ENCODE assay signal across 18 cellular contexts in the genomic region with DNA sequence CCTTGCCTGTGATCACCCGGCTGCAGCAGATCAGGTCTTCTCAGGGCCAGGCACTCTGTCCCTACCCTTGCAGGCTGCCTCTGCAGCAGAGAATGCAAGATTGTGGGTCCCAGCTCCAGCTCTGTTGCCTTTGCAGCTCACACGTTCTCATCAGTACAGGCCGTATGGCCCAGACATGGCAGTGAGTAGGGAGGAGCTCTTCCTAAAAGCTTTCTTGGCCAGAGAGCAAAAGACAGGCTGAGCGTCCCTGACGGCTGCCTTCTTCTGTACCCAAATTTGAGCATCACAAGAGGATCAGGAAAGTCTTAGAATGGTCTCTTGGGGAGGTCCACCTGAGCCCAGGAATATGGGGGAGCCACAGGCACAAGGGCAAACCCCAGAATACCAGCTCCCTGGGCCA.
A peak's percentile ranks its signal among the peaks of the same experiment; 100 is the strongest.
DNase-seq lines count a peak whose midpoint lies in the region; ATAC-seq and TF ChIP-seq lines count a peak whose summit lies in the region.
"Had no signal": no experiment of that assay in that cellular context is flagged by ENCODE, and none has a peak within 500 bp of the region (broad histone marks: within the 10 kb centered on the region; RNA-seq: fewer than 3 reads in every experiment).

No MANE protein-coding gene starts in this region.

- H3K9me3 ChIP-seq in ovary (no peaks in the 10 kb centered on the region), upper lobe of right lung (no peaks in the 10 kb centered on the region)
- H3K9me3 ChIP-seq: right lobe of liver had no signal

- intact Hi-C loops in dorsolateral prefrontal cortex (cut with DNase I): no loop called here
- intact Hi-C loops in ovary (cut with DNase I): no loop called here
- intact Hi-C loops in upper lobe of right lung (cut with DNase I): no loop called here

- no peak for TF ChIP-seq EP300 in ovary (IDR thresholded peaks at IDR 0.05)

- in situ Hi-C loops in brain microvascular endothelial cell (cut with HindIII; ENCODE audit: low pct_ligation_motif_present, low sequenced_read_pairs): no loop called here

- no peak overlapping the region for H3K4me3 ChIP-seq in dorsolateral prefrontal cortex
- H3K4me3 ChIP-seq in ovary: no peak overlapping the region
- no peak overlapping the region for H3K4me3 ChIP-seq in upper lobe of right lung
- H3K4me3 ChIP-seq in brain microvascular endothelial cell (ENCODE audit: low read depth, low read length): no peak overlapping the region
- H3K4me3 ChIP-seq: right lobe of liver had no signal

- WGBS in ovary, 3 donors: 18 to 21% (median 18%) methylated on average over 5 of the region's 5 CpGs

- H3K27ac ChIP-seq in dorsolateral prefrontal cortex: peak overlapping the region in 47 of 59 donors; percentile 2 to 81 (median 57)
- H3K27ac ChIP-seq in ovary: peak overlapping the region; percentile 33 to 77
- H3K27ac ChIP-seq in upper lobe of right lung: peak overlapping the region; percentile 55
- H3K27ac ChIP-seq in brain microvascular endothelial cell: no peak overlapping the region
- H3K27ac ChIP-seq: epithelial cell of prostate, right lobe of liver had no signal

- no peak for ATAC-seq in upper lobe of right lung
- ATAC-seq: CD8-positive, alpha-beta T cell; naive thymus-derived CD4-positive, alpha-beta T cell; right lobe of liver had no signal

- no peak for TF ChIP-seq POLR2A in ovary (IDR thresholded peaks at IDR 0.05)

- H3K36me3 ChIP-seq in ovary (no peaks in the 10 kb centered on the region), upper lobe of right lung (no peaks in the 10 kb centered on the region), brain microvascular endothelial cell (replicated peaks) (no peaks in the 10 kb centered on the region)
- H3K36me3 ChIP-seq: right lobe of liver had no signal

- peak; percentile 20 for DNase-seq in NCI-H2171 treated with DMSO at 0.1 percent for 48 hours (lab: John Stamatoyannopoulos, UW)
- DNase-seq in NCI-H2171 (lab: John Stamatoyannopoulos, UW): no peak
- DNase-seq in dorsolateral prefrontal cortex: no peak
- DNase-seq in ovary: no peak
- DNase-seq in upper lobe of right lung: no peak
- no peak for DNase-seq in pons (ENCODE audit: low spot score)
- no peak for DNase-seq in NCI-H146 treated with DMSO at 0.1 percent for 48 hours (lab: John Stamatoyannopoulos, UW; ENCODE audit: unreplicated experiment)
- DNase-seq in brain microvascular endothelial cell: no peak
- DNase-seq: activated CD4-positive, alpha-beta memory T cell treated with anti-CD3 and anti-CD28 coated beads, Interleukin-2, amount 10 ng/mL, durations not matched to agents 7 days and 5 days; CD8-positive, alpha-beta T cell; H9; hippocampal formation; naive thymus-derived CD4-positive, alpha-beta T cell; NCI-H1092; NCI-H345; right lobe of liver; stimulated activated CD4-positive, alpha-beta T cell treated with anti-CD3 and anti-CD28 coated beads, Interleukin-4, amount 100 ng/mL, for 24 hours had no signal

- H3K4me1 ChIP-seq in ovary (ENCODE audit: insufficient read depth): peaks cover 29% of the 10 kb centered on the region
- peaks cover 44% of the 10 kb centered on the region for H3K4me1 ChIP-seq in upper lobe of right lung
- H3K4me1 ChIP-seq: right lobe of liver had no signal

- TF ChIP-seq CTCF in dorsolateral prefrontal cortex (IDR thresholded peaks at IDR 0.05 in 54 of 56, conservative IDR thresholded peaks at IDR 0.05 in 2 of 56; ENCODE audit: low read depth in 1 of 56, partially characterized antibody in 56 of 56) (no peak), ovary (IDR thresholded peaks at IDR 0.05) (no peak), upper lobe of right lung (IDR thresholded peaks at IDR 0.05) (no peak), brain microvascular endothelial cell (IDR thresholded peaks at IDR 0.05; ENCODE audit: low read depth, low read length, missing control alignments) (no peak)

- H3K27me3 ChIP-seq in dorsolateral prefrontal cortex: no peaks in the 10 kb centered on the region
- H3K27me3 ChIP-seq in ovary: no peaks in the 10 kb centered on the region
- no peaks in the 10 kb centered on the region for H3K27me3 ChIP-seq in upper lobe of right lung
- peaks cover 21% of the 10 kb centered on the region for H3K27me3 ChIP-seq in brain microvascular endothelial cell (replicated peaks)
- H3K27me3 ChIP-seq: right lobe of liver had no signal
